ENCODE assay signal across 26 cellular contexts in the genomic region with DNA sequence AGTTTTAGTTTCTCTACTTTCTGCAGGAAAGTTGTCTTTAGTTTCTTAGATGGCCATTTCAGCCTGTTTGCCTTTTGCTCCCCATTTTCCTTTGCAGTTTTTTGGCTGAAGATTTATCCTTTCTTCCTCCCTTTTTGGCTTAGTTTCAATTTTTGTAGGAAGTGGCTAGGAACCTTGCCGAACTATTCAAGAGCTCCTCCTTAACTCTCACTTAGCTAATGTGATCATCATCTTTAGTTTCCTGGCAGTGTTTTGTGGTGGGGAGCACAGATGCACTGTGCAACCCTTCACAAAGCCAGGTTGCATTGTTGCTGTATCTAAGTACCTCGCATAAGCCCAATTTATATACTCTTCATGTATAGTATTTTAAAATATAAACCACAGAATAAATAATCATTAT.
"Had no signal": no experiment of that assay in that cellular context is flagged by ENCODE, and none has a peak within 500 bp of the region (broad histone marks: within the 10 kb centered on the region; RNA-seq: fewer than 3 reads in every experiment).

No MANE protein-coding gene starts in this region.

- H3K4me1 ChIP-seq: ascending aorta, body of pancreas had no signal

- DNase-seq: activated CD4-positive, alpha-beta T cell treated with anti-CD3 and anti-CD28 coated beads for 48 hours; activated CD4-positive, alpha-beta T cell treated with anti-CD3 and anti-CD28 coated beads, Interleukin-2, amount 50 U/mL, for 4 hours; activated CD4-positive, CD25-positive, alpha-beta regulatory T cell treated with anti-CD3 and anti-CD28 coated beads, Interleukin-2, amount 50 U/mL, for 72 hours; activated CD8-positive, alpha-beta memory T cell treated with anti-CD3 and anti-CD28 coated beads, Interleukin-2, amount 50 U/mL, for 48 hours; activated CD8-positive, alpha-beta T cell treated with anti-CD3 and anti-CD28 coated beads, Interleukin-2, amount 10 ng/mL, durations not matched to agents 7 days and 5 days; activated naive CD8-positive, alpha-beta T cell treated with anti-CD3 and anti-CD28 coated beads, Interleukin-2, amount 50 U/mL, for 24 hours; activated T-cell treated with anti-CD3 and anti-CD28 coated beads, Interleukin-2, amount 50 U/mL, for 1 hour; amniotic stem cell; body of pancreas; cortex of kidney; NCI-H1092; NCI-H1417; NCI-H1930; NCI-H2107; NCI-H446; NCI-H524; NCI-H748 treated with DMSO at 0.1 percent for 48 hours; RPMI8226; T-cell; T1000 had no signal

- H3K27me3 ChIP-seq: ascending aorta, body of pancreas had no signal

- H3K36me3 ChIP-seq: ascending aorta had no signal

- H3K9me3 ChIP-seq: body of pancreas had no signal

- ATAC-seq: activated CD8-positive, alpha-beta T cell treated with anti-CD3 and anti-CD28 coated beads, Interleukin-2, amount 10 ng/mL, durations not matched to agents 7 days and 5 days; activated naive CD4-positive, alpha-beta T cell treated with anti-CD3 and anti-CD28 coated beads, Interleukin-2, amount 50 U/mL, for 72 hours; activated naive CD8-positive, alpha-beta T cell treated with anti-CD3 and anti-CD28 coated beads, Interleukin-2, amount 50 U/mL, for 24 hours; body of pancreas; Panc1; Right ventricle myocardium inferior; T-cell; WTC11 had no signal

- H3K4me3 ChIP-seq: ascending aorta, body of pancreas, SK-N-MC had no signal

- H3K27ac ChIP-seq: ascending aorta, body of pancreas, SK-N-MC had no signal
